27 cellular contexts compared by ENCODE assay signal in genomic region chr4:153002110-153002509, GRCh38.
"Had no signal": no experiment of that assay in that cellular context is flagged by ENCODE, and none has a peak within 500 bp of the region (broad histone marks: within the 10 kb centered on the region; RNA-seq: fewer than 3 reads in every experiment).

No MANE protein-coding gene starts in this region.

- H3K4me1 ChIP-seq: gastrocnemius medialis, pancreas, psoas muscle, right atrium auricular region, tibial artery had no signal

- H3K9me3 ChIP-seq: gastrocnemius medialis, mucosa of descending colon, neutrophil, pancreas, psoas muscle, right atrium auricular region, suprapubic skin, tibial artery had no signal

- H3K36me3 ChIP-seq: gastrocnemius medialis, neutrophil, pancreas, right atrium auricular region, suprapubic skin, tibial artery had no signal

- FAIRE-seq: colon, endometrium, pancreas, TTC549 had no signal

- DNase-seq: activated B cell treated with CpG ODN at 0.5 μM for 24 hours; activated CD4-positive, alpha-beta T cell treated with anti-CD3 and anti-CD28 coated beads, Interleukin-2, amount 50 U/mL, for 1 hour; activated CD8-positive, alpha-beta memory T cell treated with anti-CD3 and anti-CD28 coated beads, Interleukin-2, amount 10 ng/mL, durations not matched to agents 7 days and 5 days; activated CD8-positive, alpha-beta T cell treated with anti-CD3 and anti-CD28 coated beads, Interleukin-2, amount 10 ng/mL, durations not matched to agents 7 days and 5 days; activated naive CD4-positive, alpha-beta T cell; activated T-cell treated with anti-CD3 and anti-CD28 coated beads for 4 hours; activated T-cell treated with anti-CD3 and anti-CD28 coated beads, Interleukin-2, amount 50 U/mL, for 72 hours; anterior cingulate cortex; effector CD8-positive, alpha-beta T cell; gastrocnemius medialis; islet precursor cell; left cardiac atrium; left ventricle myocardium superior; mucosa of descending colon; psoas muscle; stimulated activated naive CD4-positive, alpha-beta T cell; tibial artery had no signal

- H3K27ac ChIP-seq: gastrocnemius medialis, hepatocyte, neutrophil, pancreas, psoas muscle, right atrium auricular region, suprapubic skin, tibial artery had no signal

- H2AFZ ChIP-seq: hepatocyte had no signal

- H3K4me3 ChIP-seq: gastrocnemius medialis, hepatocyte, mucosa of descending colon, pancreas, psoas muscle, right atrium auricular region, suprapubic skin, tibial artery had no signal

- H3K4me2 ChIP-seq: hepatocyte had no signal

- H3K79me2 ChIP-seq: hepatocyte had no signal

- H3K27me3 ChIP-seq: gastrocnemius medialis, hepatocyte, neutrophil, pancreas, right atrium auricular region, suprapubic skin had no signal

- ATAC-seq: activated CD8-positive, alpha-beta memory T cell treated with anti-CD3 and anti-CD28 coated beads, Interleukin-2, amount 10 ng/mL, durations not matched to agents 7 days and 5 days; activated CD8-positive, alpha-beta T cell treated with anti-CD3 and anti-CD28 coated beads, Interleukin-2, amount 10 ng/mL, durations not matched to agents 7 days and 5 days; activated naive CD4-positive, alpha-beta T cell treated with anti-CD3 and anti-CD28 coated beads, Interleukin-2, amount 50 U/mL, for 72 hours; activated T-cell treated with anti-CD3 and anti-CD28 coated beads, Interleukin-2, amount 50 U/mL, for 72 hours; gastrocnemius medialis; left cardiac atrium; left ventricle myocardium superior; mucosa of descending colon; natural killer cell treated with Interleukin-12 subunit alpha and Interleukin-12 subunit beta and Interleukin-15 and Interleukin-18, amount 100 ng/mL, for 72 hours; pancreas; psoas muscle had no signal
